ENCODE assay signal across 30 cellular contexts in the genomic region with DNA sequence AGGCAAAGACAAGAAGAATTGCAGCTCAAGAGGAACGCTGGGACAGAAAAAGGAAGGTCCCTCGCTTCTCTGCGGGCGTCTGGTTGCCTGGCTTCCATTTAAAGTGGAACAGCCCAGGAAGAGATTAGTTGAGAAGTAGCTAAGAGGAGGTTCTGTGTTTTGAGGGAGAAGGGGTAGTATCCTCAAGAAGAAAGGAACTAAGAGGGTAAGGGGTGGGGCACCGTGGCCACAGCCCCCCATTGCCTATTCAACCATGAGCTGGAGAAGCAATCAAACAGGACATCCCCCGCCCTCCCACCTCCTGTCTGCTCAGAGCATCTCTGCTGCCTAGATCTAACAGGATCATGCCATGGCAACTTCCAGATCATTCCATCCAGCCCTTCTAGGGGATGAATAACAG. TPM values are rescaled to one million over a fixed set of nuclear protein-coding genes. Genes with fewer than 3 reads are reported as not detected.
"Had no signal": no experiment of that assay in that cellular context is flagged by ENCODE, and none has a peak within 500 bp of the region (broad histone marks: within the 10 kb centered on the region; RNA-seq: fewer than 3 reads in every experiment).

No MANE protein-coding gene starts in this region.

- H3K27ac ChIP-seq: adrenal gland, body of pancreas, WERI-Rb-1 had no signal

- DNase-seq: activated B cell treated with CpG ODN at 0.5 μM for 24 hours; activated CD4-positive, alpha-beta T cell treated with anti-CD3 and anti-CD28 coated beads for 48 hours; activated CD4-positive, alpha-beta T cell treated with anti-CD3 and anti-CD28 coated beads, Interleukin-2, amount 50 U/mL, for 1 hour; activated CD4-positive, alpha-beta T cell treated with anti-CD3 and anti-CD28 coated beads, Interleukin-2, amount 50 U/mL, for 48 hours; activated CD8-positive, alpha-beta memory T cell treated with anti-CD3 and anti-CD28 coated beads for 24 hours; activated CD8-positive, alpha-beta T cell treated with anti-CD3 and anti-CD28 coated beads for 36 hours; activated effector memory CD4-positive, alpha-beta T cell treated with Interleukin-2 at 50 U/mL for 16 hours; activated gamma-delta T cell treated with Interleukin-2 at 50 U/mL for 16 hours; activated naive CD4-positive, alpha-beta T cell treated with anti-CD3 and anti-CD28 coated beads, Interleukin-2, amount 50 U/mL, for 16 hours; activated naive CD4-positive, alpha-beta T cell treated with Interleukin-2 at 50 U/mL for 16 hours; activated T-cell treated with anti-CD3 and anti-CD28 coated beads, Interleukin-2, amount 50 U/mL, for 4 hours; adrenal gland; amygdala; aorta; body of pancreas; caudate nucleus; cortex of kidney; dermis blood vessel endothelial cell; effector CD4-positive, alpha-beta T cell; effector memory CD8-positive, alpha-beta T cell; foreskin fibroblast; T-helper 1 cell; T-helper 17 cell; T1000; WERI-Rb-1 had no signal

- H3K4me1 ChIP-seq: adrenal gland, body of pancreas had no signal

- H3K4me1 Mint-ChIP-seq: activated B cell treated with CpG ODN at 0.5 μM for 24 hours; activated T-helper 17 cell treated with anti-CD3 and anti-CD28 coated beads, Interleukin-2, amount 50 U/mL, for 72 hours; T-helper 17 cell had no signal

- H3K4me3 ChIP-seq: adrenal gland, body of pancreas had no signal

- H3K9me3 ChIP-seq: adrenal gland, body of pancreas had no signal

- H3K9me3 Mint-ChIP-seq: activated CD8-positive, alpha-beta T cell treated with anti-CD3 and anti-CD28 coated beads for 36 hours; activated T-helper 17 cell treated with anti-CD3 and anti-CD28 coated beads, Interleukin-2, amount 50 U/mL, for 72 hours; effector memory CD8-positive, alpha-beta T cell; T-helper 2 cell treated with Interferon-gamma antibody and Interleukin-4, amounts not matched to agents 5 μg/mL and 100 μg/mL, for 36 hours had no signal

- H3K36me3 Mint-ChIP-seq: activated naive CD8-positive, alpha-beta T cell had no signal

- H3K4me3 Mint-ChIP-seq: activated B cell treated with CpG ODN at 0.5 μM for 24 hours; activated CD8-positive, alpha-beta T cell treated with anti-CD3 and anti-CD28 coated beads for 36 hours; activated naive CD8-positive, alpha-beta T cell; activated T-cell treated with anti-CD3 and anti-CD28 coated beads, Interleukin-2, amount 50 U/mL, for 4 hours; activated T-helper 17 cell treated with anti-CD3 and anti-CD28 coated beads, Interleukin-2, amount 50 U/mL, for 72 hours; effector memory CD8-positive, alpha-beta T cell; T-helper 17 cell; T-helper 2 cell treated with Interferon-gamma antibody and Interleukin-4, amounts not matched to agents 5 μg/mL and 100 μg/mL, for 36 hours had no signal

- H3K36me3 ChIP-seq: adrenal gland, WERI-Rb-1 had no signal

- H3K27me3 ChIP-seq: body of pancreas had no signal

- ATAC-seq: activated CD4-positive, CD25-positive, alpha-beta regulatory T cell treated with anti-CD3 and anti-CD28 coated beads, Interleukin-2, amount 50 U/mL, for 24 hours; activated CD8-positive, alpha-beta T cell treated with anti-CD3 and anti-CD28 coated beads for 36 hours; activated T-cell treated with anti-CD3 and anti-CD28 coated beads, Interleukin-2, amount 50 U/mL, for 4 hours; activated T-helper 17 cell treated with anti-CD3 and anti-CD28 coated beads, Interleukin-2, amount 50 U/mL, for 72 hours; body of pancreas; effector memory CD8-positive, alpha-beta T cell; T-helper 17 cell had no signal

- H3K27ac Mint-ChIP-seq: activated B cell treated with CpG ODN at 0.5 μM for 24 hours; activated CD8-positive, alpha-beta T cell treated with anti-CD3 and anti-CD28 coated beads for 36 hours; activated naive CD8-positive, alpha-beta T cell; activated T-helper 17 cell treated with anti-CD3 and anti-CD28 coated beads, Interleukin-2, amount 50 U/mL, for 72 hours; effector memory CD8-positive, alpha-beta T cell; T-helper 17 cell; T-helper 2 cell treated with Interferon-gamma antibody and Interleukin-4, amounts not matched to agents 5 μg/mL and 100 μg/mL, for 36 hours had no signal

RNA-seq across cellular contexts. Expression of gene CALB2, which starts 18.1 kb away (rescaled TPM):
- total RNA-seq: activated B cell treated with CpG ODN at 0.5 μM for 24 hours; activated CD8-positive, alpha-beta T cell treated with anti-CD3 and anti-CD28 coated beads for 36 hours; activated T-cell treated with anti-CD3 and anti-CD28 coated beads, Interleukin-2, amount 50 U/mL, for 4 hours; activated T-helper 17 cell treated with anti-CD3 and anti-CD28 coated beads, Interleukin-2, amount 50 U/mL, for 72 hours; chondrocyte; dermis blood vessel endothelial cell; T-helper 17 cell had no signal
- polyA plus RNA-seq: aorta had no signal
